ENCODE assay signal across 20 cellular contexts in genomic region chr1:200329208-200329882, GRCh38.
DNase-seq lines count a peak whose midpoint lies in the region; ATAC-seq, FAIRE-seq and TF ChIP-seq lines count a peak whose summit lies in the region.
"Had no signal": no experiment of that assay in that cellular context is flagged by ENCODE, and none has a peak within 500 bp of the region (broad histone marks: within the 10 kb centered on the region; RNA-seq: fewer than 3 reads in every experiment).

No MANE protein-coding gene starts in this region.

- no peaks in the 10 kb centered on the region for H3K27me3 ChIP-seq in HepG2 (ENCODE audit: control insufficient read depth in 1 of 2, insufficient read depth in 2 of 2, low read length in 2 of 2)
- peaks cover 0 to 5% (median 0%) of the 10 kb centered on the region in 3 experiments for H3K27me3 ChIP-seq in neuronal stem cell (ENCODE audit: control insufficient read depth in 3 of 3, insufficient read depth in 3 of 3, low read depth in 1 of 3, low read length in 3 of 3)

- WGBS in HepG2 (ENCODE audit: low lambda C conversion rate), result 87% methylated on average over 4 of the region's 7 CpGs
- WGBS in neuronal stem cell (ENCODE audit: extremely low coverage in 2 of 2, insufficient read length in 2 of 2, insufficient replicate concordance in 1 of 2), 2 donors, result no CpG with 5 or more reads among the region's 7 CpGs

- no peak overlapping the region for H2BK12ac ChIP-seq in neuronal stem cell (ENCODE audit: low read length)

- no peak overlapping the region for H2AK5ac ChIP-seq in neuronal stem cell (ENCODE audit: low read depth, low read length)

- H3K27ac ChIP-seq in HepG2 (ENCODE audit: extremely low read length, insufficient read depth, low read length) (no peak overlapping the region), neuronal stem cell (replicated peaks; ENCODE audit: low read length) (no peak overlapping the region)
- H3K27ac ChIP-seq: 22Rv1, C4-2B had no signal

- no peak overlapping the region for H2BK5ac ChIP-seq in neuronal stem cell (ENCODE audit: low read length)

- TF ChIP-seq RAD21 in HepG2 (CRISPR knock-in tag; IDR thresholded peaks at IDR 0.05), result no peak

- TF ChIP-seq EP300 in HepG2 (IDR thresholded peaks at IDR 0.05; ENCODE audit: low read depth in 2 of 2, low read length in 2 of 2) (no peak), HepG2 (CRISPR knock-in tag; IDR thresholded peaks at IDR 0.05; ENCODE audit: borderline replicate concordance) (no peak)

- no peak overlapping the region for H2BK15ac ChIP-seq in neuronal stem cell (ENCODE audit: low read length)

- in situ Hi-C loops in HepG2 (cut with HindIII; ENCODE audit: extremely low pct_ligation_motif_present, low pct_unique_long_range_greater_than_20kb), result no loop called here

- no peaks in the 10 kb centered on the region for H3K4me1 Mint-ChIP-seq in natural killer cell treated with Interleukin-12 subunit alpha and Interleukin-12 subunit beta and Interleukin-15 and Interleukin-18, amount 100 ng/mL, for 72 hours (ENCODE audit: low read depth in 2 of 2)
- no peaks in the 10 kb centered on the region for H3K4me1 Mint-ChIP-seq in natural killer cell
- peaks cover 45% of the 10 kb centered on the region for H3K4me1 Mint-ChIP-seq in WTC11

- H3K4me2 ChIP-seq in HepG2 (ENCODE audit: low read depth, low read length), result no peak overlapping the region
- H3K4me2 ChIP-seq in neuronal stem cell (ENCODE audit: insufficient read depth, low read length, poor library complexity, severe bottlenecking), result no peak overlapping the region
- H3K4me2 ChIP-seq: A549 had no signal

- H2BK120ac ChIP-seq in neuronal stem cell (ENCODE audit: low read depth, low read length), result no peak overlapping the region

- H3K4me3 Mint-ChIP-seq in natural killer cell treated with Interleukin-12 subunit alpha and Interleukin-12 subunit beta and Interleukin-15 and Interleukin-18, amount 100 ng/mL, for 72 hours, result no peak overlapping the region
- H3K4me3 Mint-ChIP-seq in natural killer cell (no peak overlapping the region), WTC11 (no peak overlapping the region)
- H3K4me3 Mint-ChIP-seq: CD4-positive, alpha-beta T cell; IgD-negative memory B cell had no signal

- H4K91ac ChIP-seq in neuronal stem cell (ENCODE audit: low read depth, low read length, poor library complexity), result no peak overlapping the region

- CTCF ChIA-PET in WTC11 (lab: Charles Lee), result interaction anchor here (1.0 to 1.2 kb wide), 2 partner anchors 10 to 36 kb away, joined by 3 read pairs; no protein-coding TSS in a partner anchor
- CTCF ChIA-PET in HepG2 (lab: Yijun Ruan, JAX; ENCODE audit: low intra/inter-chr PET ratio, low total read pairs), result no interaction called here

- TF ChIP-seq POLR2A in HepG2 (IDR thresholded peaks at IDR 0.05; ENCODE audit: insufficient read depth in 1 of 2, low read depth in 2 of 2, low read length in 2 of 2), result no peak

- no peak overlapping the region for H3K27ac Mint-ChIP-seq in natural killer cell treated with Interleukin-12 subunit alpha and Interleukin-12 subunit beta and Interleukin-15 and Interleukin-18, amount 100 ng/mL, for 72 hours
- H3K27ac Mint-ChIP-seq in natural killer cell (no peak overlapping the region), WTC11 (0 out of 2 replicates have a peak overlapping the region, but pooled peaks have one; percentile 50)
- H3K27ac Mint-ChIP-seq: CD4-positive, alpha-beta T cell; IgD-negative memory B cell had no signal

- peaks cover under 1% of the 10 kb centered on the region; the same call in 1 of the 2 replicates for H3K9me3 ChIP-seq in HepG2 (ENCODE audit: low read length)
- H3K9me3 ChIP-seq in neuronal stem cell (replicated peaks in 1 of 2; ENCODE audit: control insufficient read depth in 2 of 2, insufficient read depth in 1 of 2, low read depth in 1 of 2, low read length in 2 of 2), result peaks cover 0 to 1% of the 10 kb centered on the region in 2 donors
- H3K9me3 ChIP-seq: A549 had no signal

- H3K23ac ChIP-seq in neuronal stem cell (ENCODE audit: low read depth, low read length, poor library complexity), result no peak overlapping the region

- H3K27me3 Mint-ChIP-seq in natural killer cell treated with Interleukin-12 subunit alpha and Interleukin-12 subunit beta and Interleukin-15 and Interleukin-18, amount 100 ng/mL, for 72 hours, result peaks cover 16 to 18% of the 10 kb centered on the region in 2 donors
- H3K27me3 Mint-ChIP-seq in natural killer cell (ENCODE audit: low read depth in 2 of 2) (peaks cover 17% of the 10 kb centered on the region in 2 donors), WTC11 (ENCODE audit: low read depth) (no peaks in the 10 kb centered on the region)
- H3K27me3 Mint-ChIP-seq: CD4-positive, alpha-beta T cell had no signal

- no peaks in the 10 kb centered on the region for H3K79me1 ChIP-seq in neuronal stem cell (ENCODE audit: low read depth, low read length)

- H3K4ac ChIP-seq in neuronal stem cell (ENCODE audit: low read length), result no peak overlapping the region

- no peak for DNase-seq in natural killer cell treated with Interleukin-12 subunit alpha and Interleukin-12 subunit beta and Interleukin-15 and Interleukin-18, amount 100 ng/mL, for 72 hours (ENCODE audit: low spot score)
- no peak for DNase-seq in natural killer cell
- no peak for DNase-seq in WTC11 (ENCODE audit: low spot score)
- no peak for DNase-seq in HepG2 (ENCODE audit: low spot score)
- no peak for DNase-seq in neuronal stem cell (ENCODE audit: low spot score)
- no peak for DNase-seq in NCI-H69 (lab: John Stamatoyannopoulos, UW)
- DNase-seq: AML-193; CD4-positive, alpha-beta T cell; DMS153; DMS79; GF-D8; KG1 had no signal

- TF ChIP-seq CTCF in natural killer cell (IDR thresholded peaks at IDR 0.05) (no peak), WTC11 (IDR thresholded peaks at IDR 0.05) (no peak), HepG2 (CRISPR knock-in tag; IDR thresholded peaks at IDR 0.05) (no peak)

- no TSS peak for BruUV-seq in HepG2 (replicated peaks; lab: Mats Ljungman, UMichigan)

- H3K4me1 ChIP-seq in HepG2 (ENCODE audit: insufficient read depth, low read length), result peaks cover 35% of the 10 kb centered on the region
- H3K4me1 ChIP-seq in neuronal stem cell (ENCODE audit: control insufficient read depth in 2 of 2, insufficient read depth in 1 of 2, low read depth in 1 of 2, low read length in 2 of 2), result peaks cover 6 to 12% of the 10 kb centered on the region in 2 donors

- no peaks in the 10 kb centered on the region for H3K9me3 Mint-ChIP-seq in natural killer cell treated with Interleukin-12 subunit alpha and Interleukin-12 subunit beta and Interleukin-15 and Interleukin-18, amount 100 ng/mL, for 72 hours
- H3K9me3 Mint-ChIP-seq in natural killer cell, result no peaks in the 10 kb centered on the region
- peaks cover 2% of the 10 kb centered on the region for H3K9me3 Mint-ChIP-seq in WTC11
- H3K9me3 Mint-ChIP-seq: CD4-positive, alpha-beta T cell; IgD-negative memory B cell had no signal

- POLR2A ChIA-PET in WTC11 (lab: Charles Lee), result no interaction called here
- POLR2A ChIA-PET in HepG2 (lab: Yijun Ruan, JAX), result no interaction called here

- H3K9ac ChIP-seq in HepG2 (ENCODE audit: insufficient read depth, low read depth, low read length) (no peak overlapping the region), neuronal stem cell (ENCODE audit: low read depth, low read length, poor library complexity) (peak overlapping the region; percentile 9)

- H3K18ac ChIP-seq in neuronal stem cell (ENCODE audit: low read length), result peak overlapping the region; percentile 24

- no peaks in the 10 kb centered on the region for H3K79me2 ChIP-seq in HepG2 (ENCODE audit: insufficient read depth, low read length)

- no peak overlapping the region for H3K14ac ChIP-seq in neuronal stem cell (ENCODE audit: low read length)

- H3K36me3 ChIP-seq in HepG2 (replicated peaks in 1 of 2; ENCODE audit: control insufficient read depth in 1 of 2, insufficient read depth in 2 of 2, low read length in 2 of 2) (no peaks in the 10 kb centered on the region), neuronal stem cell (replicated peaks in 1 of 2; ENCODE audit: control insufficient read depth in 2 of 2, insufficient read depth in 2 of 2, low read length in 2 of 2) (no peaks in the 10 kb centered on the region)

- no peak for FAIRE-seq in HepG2 (lab: Jason Lieb, UNC)
- FAIRE-seq: A549, H54 had no signal

- intact Hi-C loops in natural killer cell (cut with micrococcal nuclease), result no loop called here
- intact Hi-C loops in HepG2 (cut with micrococcal nuclease; ENCODE audit: unreplicated experiment), result no loop called here

- no peak overlapping the region for H3K4me3 ChIP-seq in HepG2 (replicated peaks in 1 of 3; ENCODE audit: insufficient read depth in 1 of 3, low read depth in 2 of 3, low read length in 3 of 3)
- no peak overlapping the region for H3K4me3 ChIP-seq in neuronal stem cell (ENCODE audit: low read length in 2 of 2)
- H3K4me3 ChIP-seq: A549 had no signal

- H3K36me3 Mint-ChIP-seq in natural killer cell treated with Interleukin-12 subunit alpha and Interleukin-12 subunit beta and Interleukin-15 and Interleukin-18, amount 100 ng/mL, for 72 hours, result no peaks in the 10 kb centered on the region
- H3K36me3 Mint-ChIP-seq in natural killer cell (no peaks in the 10 kb centered on the region), WTC11 (peaks cover 1% of the 10 kb centered on the region)
- H3K36me3 Mint-ChIP-seq: IgD-negative memory B cell had no signal

- ATAC-seq in natural killer cell treated with Interleukin-12 subunit alpha and Interleukin-12 subunit beta and Interleukin-15 and Interleukin-18, amount 100 ng/mL, for 72 hours, result peak; percentile 24 to 53
- ATAC-seq in natural killer cell (no peak), WTC11 (peak; percentile 27; the same call in 1 of the 2 replicates), HepG2 (peak; percentile 34; the same call in 2 of the 3 replicates), GM21786 (IDR thresholded peaks at IDR 0.05; ENCODE audit: unreplicated experiment) (no peak), GM21723 (IDR thresholded peaks at IDR 0.05; ENCODE audit: unreplicated experiment) (no peak)
- ATAC-seq: A549, HCT116 had no signal

- H4K8ac ChIP-seq in neuronal stem cell (ENCODE audit: low read depth, low read length), result no peak overlapping the region

- H2AFZ ChIP-seq in HepG2 (ENCODE audit: low read length) (no peak overlapping the region), neuronal stem cell (ENCODE audit: low read length) (no peak overlapping the region)

- H4K20me1 ChIP-seq in HepG2 (ENCODE audit: insufficient read depth, low read length), result no peaks in the 10 kb centered on the region

TF ChIP-seq in WTC11, 78 proteins besides CTCF, POLR2A, EP300 and RAD21 (continues in another document):
- TF ChIP-seq ZNF416 (CRISPR knock-in tag; IDR thresholded peaks at IDR 0.05), result no peak

TF ChIP-seq in HepG2, 621 proteins besides CTCF, POLR2A, EP300 and RAD21 (continues in another document):
- no peak for TF ChIP-seq XBP1 (CRISPR knock-in tag; IDR thresholded peaks at IDR 0.05)
- no peak for TF ChIP-seq LBX2 (CRISPR knock-in tag; IDR thresholded peaks at IDR 0.05; ENCODE audit: borderline replicate concordance)
- no peak for TF ChIP-seq NONO (IDR thresholded peaks at IDR 0.05)
- no peak for TF ChIP-seq NONO (CRISPR knock-in tag; conservative IDR thresholded peaks at IDR 0.05)

Comparison
In these comparisons a context has a peak if more than half of its experiments do, and no peak if none do; other contexts are left out.
1. ATAC-seq: peak in natural killer cell treated with Interleukin-12 subunit alpha and Interleukin-12 subunit beta and Interleukin-15 and Interleukin-18, amount 100 ng/mL, for 72 hours (2 of 2), WTC11 (single experiment) and HepG2 (single experiment); none in natural killer cell (0 of 3), GM21786 (single experiment) and GM21723 (single experiment).